1 cellular context compared by ENCODE assay signal in the genomic region with DNA sequence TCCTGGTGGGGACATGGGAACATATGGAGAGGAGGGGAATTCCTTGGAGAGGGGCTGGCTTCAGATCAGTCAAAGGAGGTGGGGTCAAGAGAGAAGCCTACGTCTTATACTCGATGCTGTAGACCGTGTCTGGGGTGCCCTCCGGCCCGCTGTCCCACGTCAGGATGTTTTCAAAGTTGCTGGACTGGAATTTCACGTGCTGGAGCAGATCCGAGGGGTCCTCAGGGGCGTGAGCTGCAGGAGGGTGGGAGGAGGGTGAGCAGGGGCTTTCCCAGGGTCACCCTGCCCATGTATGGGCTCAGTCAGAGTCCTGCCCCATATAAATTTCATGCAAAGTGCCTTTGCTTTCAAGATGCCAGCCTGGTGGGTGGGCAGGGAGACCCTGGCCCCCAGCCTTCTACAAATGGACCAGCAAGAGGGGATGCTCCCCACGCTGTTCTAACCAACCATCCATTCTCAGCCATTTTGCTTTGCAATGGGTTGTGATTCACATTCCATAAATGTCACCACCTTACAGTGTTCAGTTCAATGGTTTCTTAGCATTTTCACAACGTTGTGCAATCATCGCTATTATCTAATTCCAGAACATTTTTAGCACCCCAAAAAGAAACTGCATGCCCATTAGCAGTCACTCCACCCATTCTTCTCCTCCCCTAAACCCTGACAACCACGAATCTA.
A peak's percentile ranks its signal among the peaks of the same experiment; 100 is the strongest.
TF ChIP-seq lines count a peak whose summit lies in the region.

No MANE protein-coding gene starts in this region.

TF ChIP-seq in HepG2, 621 proteins besides CTCF, POLR2A, EP300 and RAD21:
- TF ChIP-seq NR1H2 (CRISPR knock-in tag; IDR thresholded peaks at IDR 0.05; ENCODE audit: borderline replicate concordance, low read depth) (no peak), DDIT3 (CRISPR knock-in tag; IDR thresholded peaks at IDR 0.05) (no peak), CEBPB (IDR thresholded peaks at IDR 0.05; ENCODE audit: borderline replicate concordance, low read depth, low read length) (peak; percentile 55), ZFX (CRISPR knock-in tag; IDR thresholded peaks at IDR 0.05; ENCODE audit: low read depth) (no peak)
